Comparison of ENCODE assay signal across 14 cellular contexts in the genomic region with DNA sequence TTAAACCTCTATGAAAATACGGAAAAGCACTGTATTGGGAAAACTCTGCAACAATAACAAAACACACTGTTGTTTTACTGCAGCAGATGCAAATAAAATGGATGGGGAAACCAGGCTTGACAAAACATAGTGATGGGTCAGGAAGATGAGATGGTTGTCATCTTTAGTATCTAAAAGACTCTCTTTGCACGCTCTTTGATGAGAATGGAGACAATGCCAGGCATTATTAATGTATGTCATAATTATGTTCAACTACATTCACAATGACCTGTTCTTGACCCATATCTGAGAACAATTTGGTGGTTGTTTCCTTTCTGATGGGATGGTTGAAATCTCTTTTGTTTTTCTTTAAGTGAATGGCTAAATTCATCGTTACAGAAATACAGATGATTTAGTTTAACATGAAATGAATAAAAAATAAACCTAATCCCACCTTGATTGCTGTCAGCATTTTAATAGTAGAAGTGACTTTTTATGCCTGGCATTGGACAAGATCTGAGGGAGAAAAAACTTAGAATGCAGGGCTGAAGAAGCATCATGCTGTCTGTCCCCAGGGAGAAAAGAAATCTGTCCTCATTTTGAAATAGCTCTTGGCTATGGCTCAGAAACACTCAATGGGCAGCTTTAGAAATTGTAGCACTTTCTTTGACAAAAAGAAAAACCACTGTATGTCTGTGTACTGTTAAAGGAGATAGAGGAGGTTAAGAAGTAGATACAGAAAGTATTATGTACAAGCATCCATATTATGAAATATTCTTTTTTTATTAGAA. TPM values are rescaled to one million over a fixed set of nuclear protein-coding genes. Genes with fewer than 3 reads are reported as not detected.
"Had no signal": no experiment of that assay in that cellular context is flagged by ENCODE, and none has a peak within 500 bp of the region (broad histone marks: within the 10 kb centered on the region; RNA-seq: fewer than 3 reads in every experiment).

No MANE protein-coding gene starts in this region.

- DNase-seq: Kasumi-1, MM.1S, NCI-H1092 treated with DMSO at 0.1 percent for 48 hours, NCI-H1436, NCI-H187, NCI-H2029, NCI-H2081 treated with DMSO at 0.1 percent for 48 hours, NCI-H526 treated with DMSO at 0.1 percent for 48 hours, NCI-H774, SHP77 had no signal

- H3K4me3 Mint-ChIP-seq: IgD-negative memory B cell had no signal

- H3K4me1 Mint-ChIP-seq: IgD-negative memory B cell had no signal

- H3K27ac Mint-ChIP-seq: IgD-negative memory B cell had no signal

- ATAC-seq: K562, SK-N-SH treated with all-trans-retinoic acid at 6 μM for 48 hours had no signal

- H3K36me3 Mint-ChIP-seq: IgD-negative memory B cell had no signal

RNA-seq across cellular contexts. Expression of a gene that starts 12.5 kb away (rescaled TPM):
- total RNA-seq: K562, NCI-H460 had no signal
- polyA plus RNA-seq: IgD-negative memory B cell, K562 had no signal
